Comparison of ENCODE assay signal across 12 cellular contexts in the genomic region with DNA sequence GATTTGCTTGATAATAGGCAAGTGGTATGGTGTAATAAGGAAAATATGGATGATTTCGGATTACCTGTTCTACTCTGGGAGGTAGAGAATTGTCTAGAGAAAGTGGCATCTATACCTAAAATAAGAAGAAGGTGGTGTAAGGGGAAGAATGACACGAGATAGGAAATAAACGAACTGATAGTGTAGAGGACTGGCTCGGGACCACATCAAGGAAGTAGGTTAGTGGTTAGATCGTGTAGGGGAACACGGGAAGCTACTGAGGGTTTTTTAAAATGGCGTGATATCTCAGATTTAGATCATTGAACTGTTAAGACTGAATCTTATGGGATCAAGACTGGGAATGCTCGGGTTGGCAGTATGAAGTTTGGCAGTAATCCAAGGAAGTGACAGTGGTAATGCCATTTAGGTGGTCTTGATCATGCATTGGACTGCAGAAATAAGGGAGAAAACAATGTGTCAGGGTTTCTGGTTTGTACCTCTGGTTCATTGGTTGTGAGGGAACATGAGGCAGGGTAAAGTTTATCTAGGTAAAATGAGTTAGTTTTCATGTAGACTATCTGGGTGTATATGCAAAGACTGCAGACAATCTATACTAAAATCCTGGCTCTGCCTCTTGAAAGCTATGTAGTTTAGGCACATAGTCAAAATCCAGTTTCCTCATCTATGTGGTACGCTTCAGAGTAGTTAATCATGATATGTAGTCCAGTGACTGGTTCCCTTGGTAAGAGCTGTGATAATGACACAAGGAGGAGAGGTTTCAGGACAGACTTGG. TPM values are rescaled to one million over a fixed set of nuclear protein-coding genes. Genes with fewer than 3 reads are reported as not detected.
DNase-seq lines count a peak whose midpoint lies in the region; ATAC-seq and TF ChIP-seq lines count a peak whose summit lies in the region.
"Had no signal": no experiment of that assay in that cellular context is flagged by ENCODE, and none has a peak within 500 bp of the region (broad histone marks: within the 10 kb centered on the region; RNA-seq: fewer than 3 reads in every experiment).

No MANE protein-coding gene starts in this region.

- in situ Hi-C loops in Panc1 (cut with HindIII; ENCODE audit: low pct_unique_long_range_greater_than_20kb, low sequenced_read_pairs), result no loop called here

- no peaks in the 10 kb centered on the region for H3K27me3 Mint-ChIP-seq in activated CD4-positive, alpha-beta T cell treated with anti-CD3 and anti-CD28 coated beads, Interleukin-2, amount 10 ng/mL, durations not matched to agents 7 days and 5 days
- H3K27me3 Mint-ChIP-seq in activated naive CD8-positive, alpha-beta T cell treated with anti-CD3 and anti-CD28 coated beads for 36 hours, result no peaks in the 10 kb centered on the region
- no peaks in the 10 kb centered on the region for H3K27me3 Mint-ChIP-seq in osteocyte (ENCODE audit: unreplicated experiment)

- intact Hi-C loops in Panc1 (cut with micrococcal nuclease; ENCODE audit: unreplicated experiment), result no loop called here

- H3K4me3 ChIP-seq in Panc1 (ENCODE audit: low read depth in 2 of 2, low read length in 2 of 2), result no peak overlapping the region
- H3K4me3 ChIP-seq: smooth muscle cell had no signal

- DNase-seq in activated CD4-positive, alpha-beta T cell treated with anti-CD3 and anti-CD28 coated beads, Interleukin-2, amount 10 ng/mL, durations not matched to agents 7 days and 5 days, result peak; percentile 66
- no peak for DNase-seq in activated CD4-positive, alpha-beta T cell treated with anti-CD3 and anti-CD28 coated beads, Interleukin-2, amount 50 U/mL, for 4 hours
- DNase-seq in Panc1 (ENCODE audit: low read depth, low spot score) (no peak), osteocyte (ENCODE audit: extremely low spot score, unreplicated experiment) (no peak), NCI-H446 (lab: John Stamatoyannopoulos, UW) (no peak)
- no peak for DNase-seq in activated naive CD8-positive, alpha-beta T cell treated with anti-CD3 and anti-CD28 coated beads for 36 hours
- DNase-seq: activated CD4-positive, alpha-beta T cell treated with anti-CD3 and anti-CD28 coated beads for 1 hour; DMS79; NCI-H345 had no signal

- no peaks in the 10 kb centered on the region; the same call in 1 of the 2 replicates for H3K4me1 ChIP-seq in Panc1 (ENCODE audit: control insufficient read depth, insufficient read depth, low read length)

- H3K27ac ChIP-seq in Panc1 (ENCODE audit: low read length), result no peak overlapping the region

- peaks cover 50% of the 10 kb centered on the region for H3K4me1 Mint-ChIP-seq in activated CD4-positive, alpha-beta T cell treated with anti-CD3 and anti-CD28 coated beads, Interleukin-2, amount 10 ng/mL, durations not matched to agents 7 days and 5 days
- H3K4me1 Mint-ChIP-seq in activated naive CD8-positive, alpha-beta T cell treated with anti-CD3 and anti-CD28 coated beads for 36 hours, result peaks cover 35% of the 10 kb centered on the region
- H3K4me1 Mint-ChIP-seq in osteocyte (ENCODE audit: unreplicated experiment), result peaks cover 1% of the 10 kb centered on the region

- H3K9me3 ChIP-seq in Panc1 (ENCODE audit: control insufficient read depth, insufficient read depth, low read depth, low read length), result no peaks in the 10 kb centered on the region

- no TSS peak for BruUV-seq in Panc1 (replicated peaks; lab: Mats Ljungman, UMichigan)

- CTCF ChIA-PET in activated CD4-positive, alpha-beta T cell treated with anti-CD3 and anti-CD28 coated beads, Interleukin-2, amount 10 ng/mL, durations not matched to agents 7 days and 5 days (lab: Charles Lee), result interaction anchor here (0.6 to 1.7 kb wide), 3 partner anchors 10 to 19 kb away, joined by 3 to 10 read pairs (median 4); no protein-coding TSS in a partner anchor
- CTCF ChIA-PET in Panc1 (lab: Charles Lee), result no interaction called here

- H3K4me3 Mint-ChIP-seq in activated CD4-positive, alpha-beta T cell treated with anti-CD3 and anti-CD28 coated beads, Interleukin-2, amount 10 ng/mL, durations not matched to agents 7 days and 5 days, result peak overlapping the region; percentile 4
- H3K4me3 Mint-ChIP-seq in activated naive CD8-positive, alpha-beta T cell treated with anti-CD3 and anti-CD28 coated beads for 36 hours, result peak overlapping the region; percentile 19
- H3K4me3 Mint-ChIP-seq in osteocyte (ENCODE audit: unreplicated experiment), result no peak overlapping the region

- peak overlapping the region; percentile 65 for H3K27ac Mint-ChIP-seq in activated CD4-positive, alpha-beta T cell treated with anti-CD3 and anti-CD28 coated beads, Interleukin-2, amount 10 ng/mL, durations not matched to agents 7 days and 5 days
- H3K27ac Mint-ChIP-seq in activated naive CD8-positive, alpha-beta T cell treated with anti-CD3 and anti-CD28 coated beads for 36 hours, result peak overlapping the region; percentile 50
- peak overlapping the region; percentile 19 for H3K27ac Mint-ChIP-seq in osteocyte (ENCODE audit: unreplicated experiment)

- H3K9me3 Mint-ChIP-seq in activated CD4-positive, alpha-beta T cell treated with anti-CD3 and anti-CD28 coated beads, Interleukin-2, amount 10 ng/mL, durations not matched to agents 7 days and 5 days, result no peaks in the 10 kb centered on the region
- no peaks in the 10 kb centered on the region for H3K9me3 Mint-ChIP-seq in activated naive CD8-positive, alpha-beta T cell treated with anti-CD3 and anti-CD28 coated beads for 36 hours
- H3K9me3 Mint-ChIP-seq in osteocyte (ENCODE audit: unreplicated experiment), result no peaks in the 10 kb centered on the region

- ATAC-seq in Panc1 (peak; percentile 32; the same call in 1 of the 2 replicates), esophagus mucosa (no peak), HG02763 (IDR thresholded peaks at IDR 0.05; ENCODE audit: unreplicated experiment) (no peak)

- H3K36me3 ChIP-seq in Panc1 (ENCODE audit: control insufficient read depth, insufficient read depth, low read length), result peaks cover 16% of the 10 kb centered on the region; the same call in 1 of the 2 replicates

- POLR2A ChIA-PET in activated CD4-positive, alpha-beta T cell treated with anti-CD3 and anti-CD28 coated beads, Interleukin-2, amount 10 ng/mL, durations not matched to agents 7 days and 5 days (lab: Charles Lee), result no interaction called here
- POLR2A ChIA-PET in Panc1 (lab: Charles Lee), result no interaction called here

- H3K27me3 ChIP-seq in Panc1 (ENCODE audit: control insufficient read depth, insufficient read depth, low read length), result no peaks in the 10 kb centered on the region

- TF ChIP-seq CTCF in Panc1 (IDR thresholded peaks at IDR 0.05) (no peak), osteocyte (IDR thresholded peaks at IDR 0.05) (no peak)

- H3K36me3 Mint-ChIP-seq in activated CD4-positive, alpha-beta T cell treated with anti-CD3 and anti-CD28 coated beads, Interleukin-2, amount 10 ng/mL, durations not matched to agents 7 days and 5 days (ENCODE audit: low read depth), result peaks cover 60% of the 10 kb centered on the region
- peaks cover 48% of the 10 kb centered on the region for H3K36me3 Mint-ChIP-seq in activated naive CD8-positive, alpha-beta T cell treated with anti-CD3 and anti-CD28 coated beads for 36 hours
- peaks cover 33% of the 10 kb centered on the region for H3K36me3 Mint-ChIP-seq in osteocyte (ENCODE audit: unreplicated experiment)

RNA-seq across cellular contexts. Expression of a gene that starts 7.4 kb away (rescaled TPM):
- 1,000 to 10,000 TPM; 2,359 to 2,726 TPM for total RNA-seq in activated CD4-positive, alpha-beta T cell treated with anti-CD3 and anti-CD28 coated beads, Interleukin-2, amount 10 ng/mL, durations not matched to agents 7 days and 5 days
- 1,134 TPM for total RNA-seq in Panc1 (2021; ENCODE audit: unreplicated experiment)
- polyA plus RNA-seq in Panc1 (2012; ENCODE audit: insufficient read length), result 974 TPM
- 1,000 to 10,000 TPM; 3,153 to 3,196 TPM for total RNA-seq in activated naive CD8-positive, alpha-beta T cell treated with anti-CD3 and anti-CD28 coated beads for 36 hours
- 1,629 and 1,726 TPM in 2 replicates for total RNA-seq in osteocyte
- total RNA-seq in esophagus mucosa, result 1,667 TPM

RNA-seq across cellular contexts. Expression of a gene that starts 12.4 kb away (rescaled TPM):
- total RNA-seq in activated CD4-positive, alpha-beta T cell treated with anti-CD3 and anti-CD28 coated beads, Interleukin-2, amount 10 ng/mL, durations not matched to agents 7 days and 5 days, result 1 to 10 TPM; 9.5 to 9.8 TPM
- total RNA-seq in Panc1 (2021; ENCODE audit: unreplicated experiment), result 1.3 TPM
- 0.59 TPM for polyA plus RNA-seq in Panc1 (2012; ENCODE audit: insufficient read length)
- 1 to 10 TPM; 6.4 to 7.4 TPM for total RNA-seq in activated naive CD8-positive, alpha-beta T cell treated with anti-CD3 and anti-CD28 coated beads for 36 hours
- total RNA-seq in osteocyte, result 6.7 and 8.4 TPM in 2 replicates
- total RNA-seq in esophagus mucosa, result 3.6 TPM

RNA-seq across cellular contexts. Expression of a gene that starts 41.3 kb away (rescaled TPM):
- 1 to 10 TPM; 5.5 to 5.6 TPM for total RNA-seq in activated CD4-positive, alpha-beta T cell treated with anti-CD3 and anti-CD28 coated beads, Interleukin-2, amount 10 ng/mL, durations not matched to agents 7 days and 5 days
- total RNA-seq in Panc1 (2021; ENCODE audit: unreplicated experiment), result 1.3 TPM
- 0.71 TPM for polyA plus RNA-seq in Panc1 (2012; ENCODE audit: insufficient read length)
- 10 to 100 TPM in 1 of 2 experiments, 1 to 10 TPM in 1; 8.5 to 10.1 TPM for total RNA-seq in activated naive CD8-positive, alpha-beta T cell treated with anti-CD3 and anti-CD28 coated beads for 36 hours
- total RNA-seq in osteocyte, result 3.7 and 4.8 TPM in 2 replicates
- total RNA-seq in esophagus mucosa, result 0.56 TPM
